13 cellular contexts compared by ENCODE assay signal in the genomic region with DNA sequence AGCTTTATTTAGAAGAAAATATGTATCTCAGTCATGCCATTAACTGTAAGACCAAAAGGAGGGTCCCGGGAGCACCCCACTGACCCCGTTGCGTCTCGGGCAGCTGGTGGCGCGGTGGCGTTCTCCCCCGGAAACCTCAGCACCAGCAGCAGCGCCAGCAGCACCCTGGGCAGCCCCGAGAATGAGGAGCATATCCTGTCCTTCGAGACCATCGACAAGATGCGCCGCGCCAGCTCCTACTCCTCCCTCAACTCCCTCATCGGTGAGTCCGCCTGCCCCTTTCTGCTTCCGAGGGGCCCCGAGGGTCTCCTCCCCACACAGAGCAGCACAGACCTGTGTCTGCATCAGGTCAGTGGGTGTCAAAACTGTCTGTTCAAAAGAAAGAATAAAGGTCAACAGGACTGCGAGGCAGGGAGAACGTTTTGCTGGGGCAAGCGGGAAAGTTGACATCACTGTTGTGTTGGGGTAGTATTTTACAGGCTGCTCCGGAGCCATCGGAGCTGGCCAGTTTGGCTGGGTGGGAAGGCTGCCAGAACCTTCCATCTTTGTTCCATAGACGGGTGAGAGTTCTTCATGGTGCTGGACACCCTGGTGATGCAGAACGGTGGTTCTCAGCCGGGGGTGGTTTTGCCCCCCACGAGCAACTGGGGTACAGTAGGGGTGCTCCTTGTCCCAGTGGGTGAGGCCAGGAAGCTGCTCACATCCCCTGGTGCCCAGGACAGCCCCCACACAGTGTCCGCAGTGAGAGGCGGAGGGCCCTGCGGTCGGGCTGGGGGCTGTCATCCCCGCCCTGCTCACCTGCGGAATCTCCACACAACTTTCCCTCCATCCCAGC.
DNase-seq lines count a peak whose midpoint lies in the region; ATAC-seq and TF ChIP-seq lines count a peak whose summit lies in the region.
"Had no signal": no experiment of that assay in that cellular context is flagged by ENCODE, and none has a peak within 500 bp of the region (broad histone marks: within the 10 kb centered on the region; RNA-seq: fewer than 3 reads in every experiment).

No MANE protein-coding gene starts in this region.

- peaks cover 68% of the 10 kb centered on the region for H3K4me1 Mint-ChIP-seq in T-helper 1 cell treated with Interleukin-12 subunit alpha and Interleukin-12 subunit beta and Interleukin-4 antibody, amounts not matched to agents 30 μg/mL and 1 μg/mL, for 36 hours (ENCODE audit: low read depth)
- peaks cover 62% of the 10 kb centered on the region for H3K4me1 Mint-ChIP-seq in activated naive CD8-positive, alpha-beta T cell treated with anti-CD3 and anti-CD28 coated beads, Interleukin-2, amount 10 ng/mL, durations not matched to agents 7 days and 5 days

- no peak overlapping the region for H4K91ac ChIP-seq in neuronal stem cell (ENCODE audit: low read depth, low read length, poor library complexity)

- peak overlapping the region; percentile 66 for H2BK5ac ChIP-seq in neuronal stem cell (ENCODE audit: low read length)

- no peak overlapping the region for H3K4me3 ChIP-seq in HEK293 (ENCODE audit: low read depth, low read length)
- H3K4me3 ChIP-seq in neuronal stem cell (ENCODE audit: low read length in 2 of 2) = peak overlapping the region in 1 of 2 donors; percentile 52
- H3K4me3 ChIP-seq: prostate gland, suprapubic skin had no signal

- no peaks in the 10 kb centered on the region for H3K27me3 ChIP-seq in neuronal stem cell (ENCODE audit: control insufficient read depth in 3 of 3, insufficient read depth in 3 of 3, low read depth in 1 of 3, low read length in 3 of 3)
- H3K27me3 ChIP-seq: suprapubic skin had no signal

- peaks cover 57% of the 10 kb centered on the region for H3K36me3 Mint-ChIP-seq in T-helper 1 cell treated with Interleukin-12 subunit alpha and Interleukin-12 subunit beta and Interleukin-4 antibody, amounts not matched to agents 30 μg/mL and 1 μg/mL, for 36 hours (ENCODE audit: low read depth)
- H3K36me3 Mint-ChIP-seq in activated naive CD8-positive, alpha-beta T cell treated with anti-CD3 and anti-CD28 coated beads, Interleukin-2, amount 10 ng/mL, durations not matched to agents 7 days and 5 days = peaks cover 36% of the 10 kb centered on the region

- H2AFZ ChIP-seq in neuronal stem cell (ENCODE audit: low read length) = no peak overlapping the region

- H3K9ac ChIP-seq in neuronal stem cell (ENCODE audit: low read depth, low read length, poor library complexity) = peak overlapping the region; percentile 21

- no peak overlapping the region for H3K4me3 Mint-ChIP-seq in T-helper 1 cell treated with Interleukin-12 subunit alpha and Interleukin-12 subunit beta and Interleukin-4 antibody, amounts not matched to agents 30 μg/mL and 1 μg/mL, for 36 hours
- H3K4me3 Mint-ChIP-seq in activated naive CD8-positive, alpha-beta T cell treated with anti-CD3 and anti-CD28 coated beads, Interleukin-2, amount 10 ng/mL, durations not matched to agents 7 days and 5 days = peak overlapping the region; percentile 45

- CTCF ChIA-PET in HEK293 (lab: Yijun Ruan, JAX) = interaction anchor here (0.7 kb wide), 2 partner anchors 129 to 393 kb away, joined by 3 read pairs; no protein-coding TSS in a partner anchor

- POLR2A ChIA-PET in HEK293 (lab: Yijun Ruan, JAX) = no interaction called here
- POLR2A ChIA-PET in activated naive CD8-positive, alpha-beta T cell treated with anti-CD3 and anti-CD28 coated beads, Interleukin-2, amount 10 ng/mL, durations not matched to agents 7 days and 5 days (lab: Charles Lee) = no interaction called here

- H3K4me1 ChIP-seq in HEK293 (ENCODE audit: control insufficient read depth, insufficient read depth, low read length) (peaks cover 13% of the 10 kb centered on the region), neuronal stem cell (ENCODE audit: control insufficient read depth in 2 of 2, insufficient read depth in 1 of 2, low read depth in 1 of 2, low read length in 2 of 2) (peaks cover 2 to 18% of the 10 kb centered on the region in 2 donors)
- H3K4me1 ChIP-seq: Caco-2, prostate gland had no signal

- H2BK120ac ChIP-seq in neuronal stem cell (ENCODE audit: low read depth, low read length) = no peak overlapping the region

- H3K23ac ChIP-seq in neuronal stem cell (ENCODE audit: low read depth, low read length, poor library complexity) = peak overlapping the region; percentile 68

- no peak overlapping the region for H2BK15ac ChIP-seq in neuronal stem cell (ENCODE audit: low read length)

- H3K27me3 Mint-ChIP-seq in T-helper 1 cell treated with Interleukin-12 subunit alpha and Interleukin-12 subunit beta and Interleukin-4 antibody, amounts not matched to agents 30 μg/mL and 1 μg/mL, for 36 hours (ENCODE audit: low read depth) = no peaks in the 10 kb centered on the region
- no peaks in the 10 kb centered on the region for H3K27me3 Mint-ChIP-seq in activated naive CD8-positive, alpha-beta T cell treated with anti-CD3 and anti-CD28 coated beads, Interleukin-2, amount 10 ng/mL, durations not matched to agents 7 days and 5 days

- no peak overlapping the region for H2AK5ac ChIP-seq in neuronal stem cell (ENCODE audit: low read depth, low read length)

- no peak overlapping the region for H3K27ac ChIP-seq in HEK293 (ENCODE audit: extremely low read depth, low read depth, low read length)
- no peak overlapping the region for H3K27ac ChIP-seq in neuronal stem cell (replicated peaks; ENCODE audit: low read length)
- H3K27ac ChIP-seq: prostate gland, suprapubic skin had no signal

- H3K9me3 Mint-ChIP-seq in T-helper 1 cell treated with Interleukin-12 subunit alpha and Interleukin-12 subunit beta and Interleukin-4 antibody, amounts not matched to agents 30 μg/mL and 1 μg/mL, for 36 hours = no peaks in the 10 kb centered on the region
- no peaks in the 10 kb centered on the region for H3K9me3 Mint-ChIP-seq in activated naive CD8-positive, alpha-beta T cell treated with anti-CD3 and anti-CD28 coated beads, Interleukin-2, amount 10 ng/mL, durations not matched to agents 7 days and 5 days

- no peak for TF ChIP-seq CTCF in HEK293 (tag by site-specific recombination; IDR thresholded peaks at IDR 0.05)

- H3K27ac Mint-ChIP-seq in T-helper 1 cell treated with Interleukin-12 subunit alpha and Interleukin-12 subunit beta and Interleukin-4 antibody, amounts not matched to agents 30 μg/mL and 1 μg/mL, for 36 hours = peak overlapping the region; percentile 94
- H3K27ac Mint-ChIP-seq in activated naive CD8-positive, alpha-beta T cell treated with anti-CD3 and anti-CD28 coated beads, Interleukin-2, amount 10 ng/mL, durations not matched to agents 7 days and 5 days = peak overlapping the region; percentile 85

- H3K4ac ChIP-seq in neuronal stem cell (ENCODE audit: low read length) = no peak overlapping the region

- WGBS in neuronal stem cell (ENCODE audit: extremely low coverage in 2 of 2, insufficient read length in 2 of 2, insufficient replicate concordance in 1 of 2), 2 donors = no CpG with 5 or more reads among the region's 34 CpGs

- H3K9me3 ChIP-seq in HEK293 (ENCODE audit: control insufficient read depth, insufficient read depth, low read depth, low read length) = no peaks in the 10 kb centered on the region
- no peaks in the 10 kb centered on the region for H3K9me3 ChIP-seq in neuronal stem cell (replicated peaks in 1 of 2; ENCODE audit: control insufficient read depth in 2 of 2, insufficient read depth in 1 of 2, low read depth in 1 of 2, low read length in 2 of 2)
- H3K9me3 ChIP-seq: Caco-2, prostate gland, suprapubic skin had no signal

- H4K8ac ChIP-seq in neuronal stem cell (ENCODE audit: low read depth, low read length) = no peak overlapping the region

- peak overlapping the region; percentile 11 for H3K4me2 ChIP-seq in neuronal stem cell (ENCODE audit: insufficient read depth, low read length, poor library complexity, severe bottlenecking)

- H3K18ac ChIP-seq in neuronal stem cell (ENCODE audit: low read length) = peak overlapping the region; percentile 57

- H3K36me3 ChIP-seq in HEK293 (ENCODE audit: control insufficient read depth in 2 of 2, insufficient read depth in 1 of 2, low read length in 2 of 2) = peaks cover 0 to 31% of the 10 kb centered on the region in 2 experiments; a peak in 1 of 3 replicates
- H3K36me3 ChIP-seq in neuronal stem cell (replicated peaks in 1 of 2; ENCODE audit: control insufficient read depth in 2 of 2, insufficient read depth in 2 of 2, low read length in 2 of 2) = peaks cover 16 to 43% of the 10 kb centered on the region in 2 donors
- H3K36me3 ChIP-seq: prostate gland had no signal

- DNase-seq in T-helper 1 cell (no peak), neuronal stem cell (ENCODE audit: low spot score) (no peak), SW 1271 (lab: John Stamatoyannopoulos, UW) (no peak)
- DNase-seq in activated naive CD8-positive, alpha-beta T cell treated with anti-CD3 and anti-CD28 coated beads, Interleukin-2, amount 10 ng/mL, durations not matched to agents 7 days and 5 days = no peak
- no peak for DNase-seq in activated CD4-positive, CD25-positive, alpha-beta regulatory T cell (lab: John Stamatoyannopoulos, UW)
- DNase-seq: Caco-2, GDM1, NCI-H187 had no signal

- no peak for ATAC-seq in activated naive CD8-positive, alpha-beta T cell treated with anti-CD3 and anti-CD28 coated beads, Interleukin-2, amount 10 ng/mL, durations not matched to agents 7 days and 5 days (ENCODE audit: low read depth)
- no peak for ATAC-seq in GM21737 (IDR thresholded peaks at IDR 0.05; ENCODE audit: unreplicated experiment)

- no peak overlapping the region for H3K14ac ChIP-seq in neuronal stem cell (ENCODE audit: low read length)

- H3K79me1 ChIP-seq in neuronal stem cell (ENCODE audit: low read depth, low read length) = no peaks in the 10 kb centered on the region

- peak overlapping the region; percentile 58 for H2BK12ac ChIP-seq in neuronal stem cell (ENCODE audit: low read length)

TF ChIP-seq in HEK293, 187 proteins besides CTCF, POLR2A, EP300 and RAD21 (continues in another document):
- TF ChIP-seq ZNF530 (tag by site-specific recombination; IDR thresholded peaks at IDR 0.05; ENCODE audit: low read depth) (no peak), SCRT2 (tag by site-specific recombination; IDR thresholded peaks at IDR 0.05) (0 out of 2 replicates have a peak, but pooled peaks have one; percentile 10), MEIS1 (CRISPR knock-in tag; IDR thresholded peaks at IDR 0.05; ENCODE audit: borderline replicate concordance) (no peak), ZNF132 (tag by site-specific recombination; IDR thresholded peaks at IDR 0.05; ENCODE audit: borderline replicate concordance) (no peak), ZNF544 (tag by site-specific recombination; IDR thresholded peaks at IDR 0.05) (no peak), ZNF416 (tag by site-specific recombination; IDR thresholded peaks at IDR 0.05) (no peak), ZNF473 (tag by site-specific recombination; IDR thresholded peaks at IDR 0.05) (no peak)
